In the genomic region with DNA sequence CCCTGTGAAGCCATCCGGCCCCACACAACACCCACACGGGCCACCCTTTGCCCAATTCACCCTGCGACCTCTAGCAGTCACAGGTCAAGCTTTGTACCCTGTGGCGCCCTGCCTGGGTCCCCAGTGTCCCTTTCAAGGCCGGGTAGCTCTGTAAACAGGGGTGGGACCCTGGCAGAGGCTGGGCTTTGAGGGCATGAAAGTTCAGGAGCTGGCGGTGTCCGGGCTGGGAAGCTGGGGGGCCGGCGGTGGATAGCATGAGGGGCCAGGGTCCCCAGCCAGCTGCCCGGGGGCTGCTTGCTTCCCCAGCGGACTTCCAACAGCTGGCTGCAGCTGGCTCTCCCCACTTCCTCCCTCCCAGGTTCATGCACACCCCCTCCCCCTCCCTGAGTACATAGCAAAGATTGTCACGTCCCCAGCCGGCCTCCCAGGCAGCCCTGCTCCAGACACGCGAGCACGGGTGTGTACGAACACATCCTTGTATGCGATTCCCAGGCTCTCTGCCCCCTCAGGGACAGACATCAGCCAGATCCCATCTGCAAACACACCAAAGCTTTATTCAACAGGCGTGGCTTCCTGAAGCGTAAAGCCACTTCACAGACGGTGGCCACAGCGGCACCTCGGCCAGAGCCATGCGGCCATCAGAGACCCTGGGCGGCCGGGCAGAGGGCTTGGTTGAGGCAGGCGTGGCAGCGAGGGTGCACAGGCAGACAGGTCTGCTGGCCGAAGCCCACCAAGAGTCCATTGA, we compare ENCODE assay signal across 8 cellular contexts. TPM values are rescaled to one million over a fixed set of nuclear protein-coding genes. Genes with fewer than 3 reads are reported as not detected.
DNase-seq lines count a peak whose midpoint lies in the region; ATAC-seq and TF ChIP-seq lines count a peak whose summit lies in the region.

No MANE protein-coding gene starts in this region.

- no peaks in the 10 kb centered on the region for H4K20me1 ChIP-seq in GM23248 (ENCODE audit: insufficient read depth)

- H3K4me3 ChIP-seq in GM23248 (no peak overlapping the region), heart right ventricle (peak overlapping the region in 8 of 10 donors; percentile 52 to 78 (median 63)), skeletal muscle satellite cell (ENCODE audit: low read length) (no peak overlapping the region)

- TF ChIP-seq CTCF in VCaP (conservative IDR thresholded peaks at IDR 0.05) (no peak), heart right ventricle (IDR thresholded peaks at IDR 0.05) (no peak)

- ATAC-seq in heart right ventricle: peak; percentile 24 to 68 (median 53)
- no peak for ATAC-seq in HG03469 (IDR thresholded peaks at IDR 0.05; ENCODE audit: unreplicated experiment)
- ATAC-seq in GM21529 (IDR thresholded peaks at IDR 0.05; ENCODE audit: unreplicated experiment): no peak
- ATAC-seq in GM19463 (IDR thresholded peaks at IDR 0.05; ENCODE audit: unreplicated experiment): no peak

- no peaks in the 10 kb centered on the region for H3K36me3 ChIP-seq in GM23248 (ENCODE audit: low read depth)
- peaks cover 0 to 44% (median 10%) of the 10 kb centered on the region in 9 donors for H3K36me3 ChIP-seq in heart right ventricle
- H3K36me3 ChIP-seq in skeletal muscle satellite cell (ENCODE audit: insufficient read depth, low read length): peaks cover 24% of the 10 kb centered on the region

- no peaks in the 10 kb centered on the region for H3K9me2 ChIP-seq in GM23248 (ENCODE audit: insufficient read depth)

- intact Hi-C loops in heart right ventricle (cut with DNase I): loop anchor here in 1 of 10 donors (10.0 kb wide), 1 partner anchor 495 kb away; no protein-coding TSS in a partner anchor

- H3K79me2 ChIP-seq in GM23248 (ENCODE audit: insufficient read depth): peaks cover 12% of the 10 kb centered on the region; the same call in 1 of the 2 replicates

- H2AFZ ChIP-seq in GM23248: no peak overlapping the region

- H3K4me2 ChIP-seq in GM23248 (ENCODE audit: unreplicated experiment) (peak overlapping the region; percentile 8), skeletal muscle satellite cell (ENCODE audit: low read length) (peak overlapping the region; percentile 48)

- in situ Hi-C loops in GM23248 (cut with MboI): no loop called here

- H3K27ac ChIP-seq in GM23248 (0 out of 2 replicates have a peak overlapping the region, but pooled peaks have one; percentile 23), VCaP (peak overlapping the region; percentile 83), heart right ventricle (peak overlapping the region; percentile 80 to 96 (median 93))

- H3K9ac ChIP-seq in GM23248 (peak overlapping the region; percentile 59), skeletal muscle satellite cell (ENCODE audit: low read depth, low read length) (peak overlapping the region; percentile 46)

- H3K27me3 ChIP-seq in GM23248 (replicated peaks; ENCODE audit: insufficient read depth): no peaks in the 10 kb centered on the region
- H3K27me3 ChIP-seq in heart right ventricle: no peaks in the 10 kb centered on the region
- H3K27me3 ChIP-seq in skeletal muscle satellite cell (ENCODE audit: control insufficient read depth, insufficient read depth, low read length): no peaks in the 10 kb centered on the region

- peak; percentile 84 for DNase-seq in GM23248
- DNase-seq in heart right ventricle: peak; percentile 88 to 93
- DNase-seq in NCI-H82 (lab: John Stamatoyannopoulos, UW): no peak

- H3K9me3 ChIP-seq in GM23248 (ENCODE audit: low read depth): no peaks in the 10 kb centered on the region
- no peaks in the 10 kb centered on the region for H3K9me3 ChIP-seq in heart right ventricle
- no peaks in the 10 kb centered on the region for H3K9me3 ChIP-seq in skeletal muscle satellite cell (replicated peaks; ENCODE audit: low read length)

- no peaks in the 10 kb centered on the region for H3F3A ChIP-seq in GM23248 (ENCODE audit: insufficient read depth)

- H3K4me1 ChIP-seq in GM23248 (ENCODE audit: insufficient read depth) (peaks cover 19% of the 10 kb centered on the region), heart right ventricle (peaks cover 62 to 99% (median 94%) of the 10 kb centered on the region in 9 donors), skeletal muscle satellite cell (ENCODE audit: control insufficient read depth, insufficient read depth, low read length) (peaks cover 62% of the 10 kb centered on the region)

- 41 to 46% methylated on average over 26 to 29 of the region's 29 CpGs for WGBS in GM23248 (ENCODE audit: low coverage in 1 of 2, low lambda C conversion rate in 2 of 2, missing lambda C conversion rate in 2 of 2), 2 experiments
- 42 to 58% methylated on average over 29 of the region's 29 CpGs for WGBS in heart right ventricle, 2 donors

RNA-seq across cellular contexts. Expression of gene NTHL1, which starts 8.2 kb away (rescaled TPM):
- 19.9 and 22.8 TPM in 2 replicates for total RNA-seq in GM23248 (2014; rRNA removed; shearing (Covaris generic))
- polyA plus RNA-seq in GM23248 (2016; fragmentation: Nextera tagmentation; extraction: Ambion mirVana): 20.3 and 21.2 TPM in 2 replicates
- total RNA-seq in heart right ventricle: 10 to 100 TPM in 8 of 10 donors, 1 to 10 TPM in 2; 9.8 to 24.9 (median 12.3) TPM
- 10 to 100 TPM; 16.1 to 51.9 TPM for polyA plus RNA-seq in heart right ventricle
- 14.4 and 18.8 TPM in 2 replicates for total RNA-seq in skeletal muscle satellite cell (2012; rRNA removed)

RNA-seq across cellular contexts. Expression of gene TSC2, which starts 8.3 kb away (rescaled TPM):
- total RNA-seq in GM23248 (2014; rRNA removed; shearing (Covaris generic)): 53.7 and 84.6 TPM in 2 replicates
- polyA plus RNA-seq in GM23248 (2016; fragmentation: Nextera tagmentation; extraction: Ambion mirVana): 43.3 and 52.2 TPM in 2 replicates
- 10 to 100 TPM; 54.7 to 87.0 (median 71.5) TPM for total RNA-seq in heart right ventricle
- polyA plus RNA-seq in heart right ventricle: 10 to 100 TPM; 28.8 to 83.3 TPM
- 34.9 and 36.5 TPM in 2 replicates for total RNA-seq in skeletal muscle satellite cell (2012; rRNA removed)

RNA-seq across cellular contexts. Expression of gene NHERF2, which starts 12.8 kb away (rescaled TPM):
- total RNA-seq in GM23248 (2014; rRNA removed; shearing (Covaris generic)): 27.3 and 39.7 TPM in 2 replicates
- polyA plus RNA-seq in GM23248 (2016; fragmentation: Nextera tagmentation; extraction: Ambion mirVana): 29.0 and 45.1 TPM in 2 replicates
- 100 to 1,000 TPM in 9 of 10 donors, 10 to 100 TPM in 1; 94.3 to 429 (median 146) TPM for total RNA-seq in heart right ventricle
- 100 to 1,000 TPM; 314 to 640 TPM for polyA plus RNA-seq in heart right ventricle
- 3.5 and 6.1 TPM in 2 replicates for total RNA-seq in skeletal muscle satellite cell (2012; rRNA removed)

RNA-seq across cellular contexts. Expression of gene NPW, which starts 19.9 kb away (rescaled TPM):
- total RNA-seq in GM23248 (2014; rRNA removed; shearing (Covaris generic)): not detected in 2 replicates
- polyA plus RNA-seq in GM23248 (2016; fragmentation: Nextera tagmentation; extraction: Ambion mirVana) (2.1 and 3.0 TPM in 2 replicates), heart right ventricle (under 1 TPM in 1 of 2 donors, not detected in 1; 0.54 TPM)
- total RNA-seq in heart right ventricle: under 1 TPM in 1 of 10 donors, not detected in 9; 0.39 TPM
- total RNA-seq in skeletal muscle satellite cell (2012; rRNA removed): not detected in 2 replicates

RNA-seq across cellular contexts. Expression of gene ZNF598, which starts 29.8 kb away (rescaled TPM):
- 21.2 and 23.4 TPM in 2 replicates for total RNA-seq in GM23248 (2014; rRNA removed; shearing (Covaris generic))
- 12.2 and 14.1 TPM in 2 replicates for polyA plus RNA-seq in GM23248 (2016; fragmentation: Nextera tagmentation; extraction: Ambion mirVana)
- 10 to 100 TPM in 9 of 10 donors, 1 to 10 TPM in 1; 9.5 to 24.7 (median 14.2) TPM for total RNA-seq in heart right ventricle
- 10 to 100 TPM; 12.6 to 25.3 TPM for polyA plus RNA-seq in heart right ventricle
- 26.1 and 28.0 TPM in 2 replicates for total RNA-seq in skeletal muscle satellite cell (2012; rRNA removed)

Comparison
In these comparisons a context has a peak if more than half of its experiments do, and no peak if none do; other contexts are left out.
1. H3K27ac ChIP-seq: peak in every context shown above with its lines; median percentile 93 in heart right ventricle; 83 in VCaP; 23 in GM23248.
2. H3K4me3 ChIP-seq: peak in heart right ventricle (8 of 10); none in GM23248 (single experiment) and skeletal muscle satellite cell (single experiment).
3. ATAC-seq: peak in heart right ventricle (8 of 8); none in HG03469 (single experiment), GM21529 (single experiment) and GM19463 (single experiment).